In the genomic region with DNA sequence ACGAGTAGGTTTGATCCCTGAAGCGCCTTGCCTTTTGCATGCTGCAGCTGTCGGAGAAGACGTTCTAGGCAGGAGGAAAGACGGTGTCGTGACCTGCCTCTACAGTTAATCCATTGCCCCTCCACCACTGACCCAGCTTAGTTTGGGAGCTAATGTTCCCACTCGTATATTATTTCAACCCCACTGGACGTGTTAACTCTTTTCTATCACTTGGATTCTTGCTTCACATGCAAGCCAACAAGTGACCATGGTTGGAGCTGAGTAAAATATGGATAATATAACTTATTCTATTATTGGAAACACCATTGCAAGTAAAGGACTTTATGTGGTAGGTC, we compare ENCODE assay signal across 8 cellular contexts. TPM values are rescaled to one million over a fixed set of nuclear protein-coding genes. Genes with fewer than 3 reads are reported as not detected.
DNase-seq lines count a peak whose midpoint lies in the region; ATAC-seq, FAIRE-seq and TF ChIP-seq lines count a peak whose summit lies in the region.

No MANE protein-coding gene starts in this region.

- H3K4me1 ChIP-seq in heart right ventricle (peaks cover 19 to 56% (median 49%) of the 10 kb centered on the region in 9 donors), mucosa of descending colon (ENCODE audit: low read depth) (peaks cover 28% of the 10 kb centered on the region), aorta (ENCODE audit: control insufficient read depth in 1 of 2, insufficient read depth in 2 of 2, low read length in 2 of 2) (peaks cover 0 to 10% of the 10 kb centered on the region in 2 donors)

- H3K27me3 ChIP-seq in heart right ventricle (no peaks in the 10 kb centered on the region), bronchial epithelial cell (ENCODE audit: control insufficient read depth, insufficient read depth, low read length) (no peaks in the 10 kb centered on the region), aorta (ENCODE audit: control insufficient read depth in 1 of 2, insufficient read depth in 2 of 2, low read length in 1 of 2) (no peaks in the 10 kb centered on the region)

- peak overlapping the region; percentile 93 to 100 (median 96) for H3K27ac ChIP-seq in heart right ventricle
- peak overlapping the region in 1 of 2 donors; percentile 15 for H3K27ac ChIP-seq in aorta (ENCODE audit: low read depth in 1 of 2, low read length in 2 of 2)

- H3K4me3 ChIP-seq in heart right ventricle (peak overlapping the region; percentile 50 to 97 (median 74)), bronchial epithelial cell (ENCODE audit: low read depth, low read length) (peak overlapping the region; percentile 76), mucosa of descending colon (peak overlapping the region; percentile 43), aorta (ENCODE audit: low read length in 2 of 2) (peak overlapping the region; percentile 48 to 84)

- ATAC-seq in heart right ventricle: no peak
- ATAC-seq in Right ventricle myocardium superior (ENCODE audit: poor library complexity): no peak
- no peak for ATAC-seq in mucosa of descending colon
- no peak for ATAC-seq in aorta (ENCODE audit: low FRiP score)
- no peak for ATAC-seq in HG02642 (IDR thresholded peaks at IDR 0.05; ENCODE audit: poor library complexity, unreplicated experiment)

- intact Hi-C loops in heart right ventricle (cut with DNase I) (loop anchor here in 3 of 10 donors (5.0 to 10.0 kb wide), 2 partner anchors 41 to 797 kb away; partner anchors contain the start of gene COPZ2 (in 1 of the 3)), Right ventricle myocardium superior (cut with DNase I) (no loop called here), mucosa of descending colon (cut with DNase I, micrococcal nuclease) (no loop called here), aorta (cut with DNase I) (no loop called here)

- no peaks in the 10 kb centered on the region for H3K9me3 ChIP-seq in heart right ventricle
- H3K9me3 ChIP-seq in mucosa of descending colon: no peaks in the 10 kb centered on the region
- H3K9me3 ChIP-seq in aorta (ENCODE audit: control insufficient read depth, low read length): no peaks in the 10 kb centered on the region

- TF ChIP-seq CTCF in heart right ventricle (IDR thresholded peaks at IDR 0.05) (no peak), bronchial epithelial cell (IDR thresholded peaks at IDR 0.05; ENCODE audit: insufficient read depth, low read length, severe bottlenecking) (no peak), mucosa of descending colon (IDR thresholded peaks at IDR 0.05) (no peak)

- no peak for DNase-seq in heart right ventricle
- DNase-seq in Right ventricle myocardium superior: no peak
- DNase-seq in bronchial epithelial cell (ENCODE audit: low read depth): no peak
- DNase-seq in mucosa of descending colon: no peak
- DNase-seq in aorta: no peak
- no peak for DNase-seq in NCI-H1436 treated with DMSO at 0.1 percent for 48 hours (lab: John Stamatoyannopoulos, UW)
- no peak for DNase-seq in retina

- H3K36me3 ChIP-seq in heart right ventricle: peaks cover 0 to 15% (median 0%) of the 10 kb centered on the region in 9 donors
- no peaks in the 10 kb centered on the region for H3K36me3 ChIP-seq in bronchial epithelial cell (ENCODE audit: control insufficient read depth, insufficient read depth, low read length)
- no peaks in the 10 kb centered on the region for H3K36me3 ChIP-seq in mucosa of descending colon (ENCODE audit: low read depth)
- H3K36me3 ChIP-seq in aorta (ENCODE audit: control insufficient read depth in 1 of 2, insufficient read depth in 2 of 2, low read length in 1 of 2): no peaks in the 10 kb centered on the region

- no peak for FAIRE-seq in bronchial epithelial cell (lab: Jason Lieb, UNC)

- 1 to 5% methylated on average over 8 of the region's 8 CpGs for WGBS in heart right ventricle, 2 donors
- WGBS in aorta, 2 donors: 0 to 1% methylated on average over 8 of the region's 8 CpGs

RNA-seq across cellular contexts. Expression of gene CALCOCO2, which starts 0.7 kb away (rescaled TPM):
- 100 to 1,000 TPM; 196 to 412 (median 275) TPM for total RNA-seq in heart right ventricle
- 100 to 1,000 TPM in 1 of 2 donors, 10 to 100 TPM in 1; 79.7 to 164 TPM for polyA plus RNA-seq in heart right ventricle
- total RNA-seq in Right ventricle myocardium superior: 341 TPM
- total RNA-seq in bronchial epithelial cell: 30.3 and 60.3 TPM in 2 replicates
- 100 to 1,000 TPM; 181 to 296 (median 224) TPM for total RNA-seq in mucosa of descending colon
- 100 to 1,000 TPM; 164 to 171 TPM for total RNA-seq in aorta
- 100 to 1,000 TPM in 1 of 2 donors, 10 to 100 TPM in 1; 80.3 to 149 TPM for polyA plus RNA-seq in aorta

RNA-seq across cellular contexts. Expression of gene TTLL6, which starts 14.5 kb away (rescaled TPM):
- total RNA-seq in heart right ventricle (under 1 TPM in 2 of 10 donors, not detected in 8; 0.08 to 0.33 TPM), Right ventricle myocardium superior (not detected), bronchial epithelial cell (not detected in 2 replicates), mucosa of descending colon (10 to 100 TPM; 10.7 to 25.1 (median 12.2) TPM), aorta (under 1 TPM in 1 of 2 donors, not detected in 1; 0.21 TPM)
- polyA plus RNA-seq in heart right ventricle (under 1 TPM; 0.06 to 0.73 TPM), aorta (under 1 TPM in 1 of 2 donors, not detected in 1; 0.13 TPM)

Comparison
In these comparisons a context has a peak if more than half of its experiments do, and no peak if none do; other contexts are left out.
1. RNA of gene TTLL6, which starts 14.5 kb away (total RNA-seq): 10.7 to 25.1 TPM in mucosa of descending colon; 0.21 TPM in aorta, not detected in Right ventricle myocardium superior (single experiment), 0.08 to 0.33 TPM in heart right ventricle and not detected in bronchial epithelial cell; every median in the first group is over 4 times any median in the second.
2. Peak in every context shown above with its lines, with median percentiles within 50 percentile points of each other: H3K4me3 ChIP-seq.